ENCODE assay signal across 8 cellular contexts in genomic region chr1:202192770-202193613, GRCh38. TPM values are rescaled to one million over a fixed set of nuclear protein-coding genes. Genes with fewer than 3 reads are reported as not detected.
DNase-seq lines count a peak whose midpoint lies in the region; ATAC-seq, FAIRE-seq and TF ChIP-seq lines count a peak whose summit lies in the region.

No MANE protein-coding gene starts in this region.

- intact Hi-C loops in natural killer cell (cut with micrococcal nuclease) (loop anchor here (1.0 to 2.0 kb wide), 2 partner anchors 122 to 526 kb away; no protein-coding TSS in a partner anchor), stomach (cut with DNase I; ENCODE audit: low total_unique reads) (no loop called here)

- H3K27me3 Mint-ChIP-seq in natural killer cell (ENCODE audit: low read depth in 2 of 2), result peaks cover 0 to 15% of the 10 kb centered on the region in 2 donors

- DNase-seq in AG09319 (ENCODE audit: extremely low read depth, low read depth), result no peak
- peak; percentile 18 for DNase-seq in GM18507 (ENCODE audit: extremely low spot score, insufficient read length, low read depth)
- DNase-seq in NCI-H69 (lab: John Stamatoyannopoulos, UW), result peak; percentile 86
- peak; percentile 67 for DNase-seq in activated CD8-positive, alpha-beta memory T cell treated with anti-CD3 and anti-CD28 coated beads, Interleukin-2, amount 50 U/mL, for 4 hours
- DNase-seq in erythroblast (lab: John Stamatoyannopoulos, UW), result peak; percentile 46 to 62
- DNase-seq in natural killer cell, result peak; percentile 63
- peak; percentile 62 for DNase-seq in stomach

- WGBS in stomach, 5 donors, result 23 to 35% (median 27%) methylated on average over 11 to 18 of the region's 18 CpGs

- FAIRE-seq in GM18507 (lab: Jason Lieb, UNC), result peak; percentile 64

- peak overlapping the region in 1 of 2 donors; percentile 48 for H3K27ac Mint-ChIP-seq in natural killer cell

- TF ChIP-seq POLR2A in erythroblast (IDR thresholded peaks at IDR 0.05; ENCODE audit: low read length) (no peak), stomach (IDR thresholded peaks at IDR 0.05) (no peak)

- no peaks in the 10 kb centered on the region for H3K9me3 Mint-ChIP-seq in natural killer cell

- H3K4me3 ChIP-seq in stomach, result peak overlapping the region; percentile 16 to 31 (median 26)

- ATAC-seq in natural killer cell (peak in 2 of 3 donors; percentile 22 to 27), HG02840 (IDR thresholded peaks at IDR 0.05; ENCODE audit: low FRiP score, unreplicated experiment) (no peak)

- H3K9me3 ChIP-seq in stomach, result no peaks in the 10 kb centered on the region

- no peak overlapping the region for H3K27ac ChIP-seq in stomach

- peaks cover 16 to 62% (median 25%) of the 10 kb centered on the region in 3 donors for H3K27me3 ChIP-seq in stomach

- TF ChIP-seq EP300 in stomach (IDR thresholded peaks at IDR 0.05), result no peak

- peaks cover 13 to 18% (median 15%) of the 10 kb centered on the region in 4 donors for H3K4me1 ChIP-seq in stomach

- TF ChIP-seq CTCF in AG09319 (IDR thresholded peaks at IDR 0.05; ENCODE audit: low read depth, low read length), result peak; percentile 94
- TF ChIP-seq CTCF in natural killer cell (IDR thresholded peaks at IDR 0.05), result peak; percentile 90
- TF ChIP-seq CTCF in stomach (IDR thresholded peaks at IDR 0.05), result peak in 5 of 7 experiments; percentile 67 to 90 (median 72)

- H3K4me3 Mint-ChIP-seq in natural killer cell, result peak overlapping the region; percentile 83

- no peaks in the 10 kb centered on the region for H3K36me3 Mint-ChIP-seq in natural killer cell

- H3K4me1 Mint-ChIP-seq in natural killer cell, result peaks cover 42 to 46% of the 10 kb centered on the region in 2 donors

- no peaks in the 10 kb centered on the region for H3K36me3 ChIP-seq in stomach

RNA-seq across cellular contexts. Expression of gene LGR6, which starts 0.6 kb away (rescaled TPM):
- total RNA-seq in natural killer cell (10 to 100 TPM; 58.3 to 65.2 (median 60.9) TPM), stomach (under 1 TPM in 2 of 5 donors, not detected in 3; 0.43 to 0.73 TPM)
- polyA plus RNA-seq in stomach, result 1 to 10 TPM in 1 of 3 donors, under 1 TPM in 1, not detected in 1; 0.15 to 3.5 TPM

RNA-seq across cellular contexts. Expression of gene PTPN7, which starts 32.6 kb away (rescaled TPM):
- 100 to 1,000 TPM; 144 to 241 (median 196) TPM for total RNA-seq in natural killer cell
- 10 to 100 TPM in 1 of 5 donors, 1 to 10 TPM in 3, not detected in 1; 2.0 to 16.3 (median 4.6) TPM for total RNA-seq in stomach
- 1 to 10 TPM; 1.8 to 4.4 (median 2.1) TPM for polyA plus RNA-seq in stomach

RNA-seq across cellular contexts. Expression of gene ARL8A, which starts 48.5 kb away (rescaled TPM):
- total RNA-seq in natural killer cell, result 100 to 1,000 TPM; 109 to 120 (median 109) TPM
- total RNA-seq in stomach, result 10 to 100 TPM in 4 of 5 donors, 1 to 10 TPM in 1; 7.8 to 34.5 (median 29.4) TPM
- 10 to 100 TPM; 18.3 to 20.4 (median 19.1) TPM for polyA plus RNA-seq in stomach

Comparison
In these comparisons a context has a peak if more than half of its experiments do, and no peak if none do; other contexts are left out.
1. RNA of gene LGR6, which starts 0.6 kb away (total RNA-seq): 58.3 to 65.2 TPM in natural killer cell; 0.43 to 0.73 TPM in stomach; every median in the first group is over 10 times any median in the second.
2. RNA of gene PTPN7, which starts 32.6 kb away (total RNA-seq): 144 to 241 TPM in natural killer cell; 2.0 to 16.3 TPM in stomach; every median in the first group is over 4 times any median in the second.
3. Peak in every context shown above with its lines, with median percentiles within 50 percentile points of each other: CTCF ChIP-seq.